In the genomic region with DNA sequence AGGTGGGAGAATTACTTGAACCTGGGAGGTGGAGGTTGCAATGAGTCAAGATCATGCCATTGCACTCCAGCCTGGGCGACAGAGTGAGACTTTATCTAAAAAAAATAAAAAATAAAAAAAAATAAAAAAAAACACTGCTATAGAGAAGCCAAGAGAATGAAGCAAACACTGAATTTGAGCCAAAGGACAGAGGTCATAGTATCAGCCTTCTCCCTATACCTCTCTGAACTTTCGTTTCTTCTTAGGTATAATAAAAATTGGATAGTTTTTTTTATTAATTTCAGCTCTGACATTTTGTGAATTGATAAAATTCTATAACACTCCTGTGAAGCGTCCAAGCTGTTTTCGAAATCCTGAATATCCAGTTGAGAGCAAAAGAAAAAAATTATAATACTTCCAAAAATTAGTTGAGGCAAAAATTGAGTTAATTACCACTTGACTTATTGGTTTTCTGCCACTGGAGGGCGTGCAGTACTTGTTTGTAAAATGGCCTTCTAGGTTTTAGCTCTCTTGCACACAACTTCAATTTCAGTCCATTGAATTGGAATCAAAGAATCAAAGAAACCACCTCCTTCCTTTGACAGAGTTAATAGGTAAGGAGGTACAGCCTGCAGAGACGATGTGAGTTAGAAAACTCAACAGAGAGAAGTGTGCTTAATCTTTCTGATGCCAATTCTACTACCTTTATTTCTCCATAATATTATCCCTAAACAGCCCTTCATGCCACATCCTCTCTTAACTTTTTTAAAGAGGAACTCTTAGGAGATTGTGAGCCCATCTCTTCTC, we compare ENCODE assay signal across 10 cellular contexts.
A peak's percentile ranks its signal among the peaks of the same experiment; 100 is the strongest.
DNase-seq lines count a peak whose midpoint lies in the region; ATAC-seq and TF ChIP-seq lines count a peak whose summit lies in the region.
"Had no signal": no experiment of that assay in that cellular context is flagged by ENCODE, and none has a peak within 500 bp of the region (broad histone marks: within the 10 kb centered on the region; RNA-seq: fewer than 3 reads in every experiment).

No MANE protein-coding gene starts in this region.

- DNase-seq in NCI-H524 (lab: John Stamatoyannopoulos, UW) (peak; percentile 24 to 55), NCI-H524 treated with DMSO at 0.1 percent for 48 hours (lab: John Stamatoyannopoulos, UW) (no peak), NCI-H460 (ENCODE audit: extremely low read depth, low read depth) (peak; percentile 40), cardiac muscle cell (ENCODE audit: low read depth in 1 of 2, low spot score in 1 of 2) (peak; percentile 78 to 82), sciatic nerve (ENCODE audit: low spot score) (peak; percentile 75)
- DNase-seq in activated naive CD4-positive, alpha-beta T cell treated with anti-CD3 and anti-CD28 coated beads for 36 hours, result peak; percentile 68

- TF ChIP-seq CTCF in cardiac muscle cell (IDR thresholded peaks at IDR 0.05; ENCODE audit: low read depth, low read length), result peak; percentile 62

- no peaks in the 10 kb centered on the region for H3K9me3 Mint-ChIP-seq in activated naive CD4-positive, alpha-beta T cell treated with anti-CD3 and anti-CD28 coated beads for 36 hours
- H3K9me3 Mint-ChIP-seq: CD8-positive, alpha-beta memory T cell; dendritic cell treated with granulocyte-macrophage colony-stimulating factor and Interleukin-4, amounts not matched to agents 40 ng/mL and 50 ng/mL, for 4 days had no signal

- intact Hi-C loops in activated naive CD4-positive, alpha-beta T cell treated with anti-CD3 and anti-CD28 coated beads for 36 hours (cut with micrococcal nuclease), result loop anchor here (1.0 to 10.0 kb wide), 4 partner anchors 111 to 313 kb away; partner anchors contain the start of gene LGR4
- intact Hi-C loops in sciatic nerve (cut with DNase I), result no loop called here

- no peak overlapping the region for H3K27ac ChIP-seq in cardiac muscle cell

- no peak overlapping the region for H3K27ac Mint-ChIP-seq in activated naive CD4-positive, alpha-beta T cell treated with anti-CD3 and anti-CD28 coated beads for 36 hours
- H3K27ac Mint-ChIP-seq: CD8-positive, alpha-beta memory T cell; dendritic cell treated with granulocyte-macrophage colony-stimulating factor and Interleukin-4, amounts not matched to agents 40 ng/mL and 50 ng/mL, for 4 days had no signal

- H3K36me3 Mint-ChIP-seq in activated naive CD4-positive, alpha-beta T cell treated with anti-CD3 and anti-CD28 coated beads for 36 hours (ENCODE audit: low read depth), result no peaks in the 10 kb centered on the region
- H3K36me3 Mint-ChIP-seq: CD8-positive, alpha-beta memory T cell had no signal

- H3K27me3 ChIP-seq in cardiac muscle cell, result no peaks in the 10 kb centered on the region

- H3K27me3 Mint-ChIP-seq in activated naive CD4-positive, alpha-beta T cell treated with anti-CD3 and anti-CD28 coated beads for 36 hours (ENCODE audit: low read depth), result peaks cover 16% of the 10 kb centered on the region

- H3K4me3 ChIP-seq in cardiac muscle cell, result no peak overlapping the region

- peak; percentile 65 for ATAC-seq in HG02798 (IDR thresholded peaks at IDR 0.05; ENCODE audit: poor library complexity, unreplicated experiment)
- ATAC-seq in sciatic nerve, result peak; percentile 66
- no peak for ATAC-seq in GM21576 (IDR thresholded peaks at IDR 0.05; ENCODE audit: unreplicated experiment)

- no peaks in the 10 kb centered on the region for H3K4me1 Mint-ChIP-seq in activated naive CD4-positive, alpha-beta T cell treated with anti-CD3 and anti-CD28 coated beads for 36 hours (ENCODE audit: low read depth)
- H3K4me1 Mint-ChIP-seq: CD8-positive, alpha-beta memory T cell had no signal

- peaks cover 22% of the 10 kb centered on the region for H3K4me1 ChIP-seq in cardiac muscle cell (ENCODE audit: low read depth)

- H3K4me3 Mint-ChIP-seq in activated naive CD4-positive, alpha-beta T cell treated with anti-CD3 and anti-CD28 coated beads for 36 hours, result no peak overlapping the region
- H3K4me3 Mint-ChIP-seq: CD8-positive, alpha-beta memory T cell; dendritic cell treated with granulocyte-macrophage colony-stimulating factor and Interleukin-4, amounts not matched to agents 40 ng/mL and 50 ng/mL, for 4 days had no signal

- CTCF ChIA-PET in activated naive CD4-positive, alpha-beta T cell treated with anti-CD3 and anti-CD28 coated beads for 36 hours (lab: Charles Lee), result interaction anchor here (0.7 to 5.7 kb wide), 7 partner anchors 11 to 314 kb away, joined by 3 to 87 read pairs (median 4); no protein-coding TSS in a partner anchor

- no peaks in the 10 kb centered on the region for H3K9me3 ChIP-seq in cardiac muscle cell (ENCODE audit: low read depth)

- no peaks in the 10 kb centered on the region for H3K36me3 ChIP-seq in cardiac muscle cell
